ENCODE assay signal across 15 cellular contexts in the genomic region with DNA sequence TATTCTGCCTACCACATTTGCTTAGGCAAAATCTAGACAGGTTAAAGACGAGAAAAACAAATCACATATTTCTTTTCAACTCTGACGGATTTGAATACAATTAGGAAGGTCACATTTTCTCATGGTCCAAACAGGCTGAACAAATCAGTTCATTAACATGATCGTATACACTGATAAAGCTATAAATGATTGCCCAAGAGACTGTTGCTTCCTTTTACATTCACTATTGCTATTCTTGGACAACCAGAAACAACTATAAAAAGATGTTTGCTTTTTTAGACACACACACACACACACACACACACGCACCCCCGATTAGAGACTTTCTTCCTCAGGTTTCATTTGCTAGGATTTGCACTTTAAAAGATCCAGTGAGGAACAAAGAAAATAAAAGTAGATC.
"Had no signal": no experiment of that assay in that cellular context is flagged by ENCODE, and none has a peak within 500 bp of the region (broad histone marks: within the 10 kb centered on the region; RNA-seq: fewer than 3 reads in every experiment).

No MANE protein-coding gene starts in this region.

- DNase-seq: activated B cell treated with CpG ODN at 0.5 μM for 24 hours; activated CD4-positive, alpha-beta T cell treated with anti-CD3 and anti-CD28 coated beads, Interleukin-2, amount 50 U/mL, for 1 hour; activated effector memory CD4-positive, alpha-beta T cell treated with Interleukin-2 at 50 U/mL for 16 hours; dorsolateral prefrontal cortex; glutamatergic neuron; left colon; nephron progenitor cell; stimulated activated CD4-positive, alpha-beta T cell treated with anti-CD3 and anti-CD28 coated beads, Interleukin-4, amount 100 ng/mL, for 4 hours; stomach had no signal

- H3K36me3 ChIP-seq: breast epithelium, stomach, thoracic aorta had no signal

- H3K27ac Mint-ChIP-seq: activated B cell treated with CpG ODN at 0.5 μM for 24 hours; activated naive CD8-positive, alpha-beta T cell; memory B cell; nephron progenitor cell; T-helper 1 cell treated with Interleukin-12 subunit alpha and Interleukin-12 subunit beta and Interleukin-4 antibody, amounts not matched to agents 30 μg/mL and 1 μg/mL, for 36 hours had no signal

- ATAC-seq: esophagus mucosa, left colon had no signal

- H3K27ac ChIP-seq: dorsolateral prefrontal cortex, stomach, thoracic aorta had no signal

- H3K4me3 Mint-ChIP-seq: activated B cell treated with CpG ODN at 0.5 μM for 24 hours; activated naive CD8-positive, alpha-beta T cell; memory B cell; nephron progenitor cell; T-helper 1 cell treated with Interleukin-12 subunit alpha and Interleukin-12 subunit beta and Interleukin-4 antibody, amounts not matched to agents 30 μg/mL and 1 μg/mL, for 36 hours had no signal

- H3K27me3 Mint-ChIP-seq: activated B cell treated with CpG ODN at 0.5 μM for 24 hours; activated naive CD8-positive, alpha-beta T cell; memory B cell had no signal

- H3K4me3 ChIP-seq: breast epithelium, dorsolateral prefrontal cortex, stomach, thoracic aorta had no signal

- H3K4me1 ChIP-seq: breast epithelium, stomach had no signal

- H3K27me3 ChIP-seq: breast epithelium, dorsolateral prefrontal cortex, stomach had no signal
